ENCODE assay signal across 10 cellular contexts in the genomic region with DNA sequence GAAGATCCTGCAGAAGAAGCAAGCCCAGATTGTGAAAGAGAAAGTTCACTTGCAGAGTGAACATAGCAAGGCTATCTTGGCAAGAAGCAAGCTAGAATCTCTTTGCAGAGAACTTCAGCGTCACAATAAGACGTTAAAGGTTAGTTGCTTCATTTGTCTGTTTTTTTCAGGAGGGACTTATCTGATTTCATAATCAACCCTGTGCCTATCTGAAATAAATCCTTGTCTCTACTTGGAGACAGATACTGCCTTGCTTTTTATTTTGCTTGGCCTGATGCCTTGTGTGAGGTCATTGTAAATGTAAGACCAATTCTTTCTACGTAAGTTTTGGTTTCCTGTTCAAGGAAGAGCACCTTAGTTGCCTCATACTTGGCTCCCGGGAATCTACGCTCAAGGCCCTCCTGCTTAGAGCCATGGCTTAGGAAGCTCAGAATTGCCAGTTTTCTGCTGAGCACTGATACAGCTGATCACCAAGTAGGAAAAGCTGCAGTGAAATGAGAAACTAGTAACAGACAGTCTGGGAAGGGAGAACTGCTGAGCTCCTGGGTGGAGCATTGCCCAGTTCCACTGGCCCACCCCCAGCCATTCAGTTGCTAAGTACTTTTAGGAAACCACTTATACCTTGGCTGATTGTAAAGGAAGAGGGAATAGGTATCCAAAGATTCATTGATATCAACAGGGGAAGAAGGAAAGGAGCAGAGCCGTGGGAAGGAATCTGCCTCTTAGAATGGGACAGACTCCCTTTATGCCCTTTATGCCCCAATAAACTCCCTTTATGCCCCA. TPM values are rescaled to one million over a fixed set of nuclear protein-coding genes. Genes with fewer than 3 reads are reported as not detected.
DNase-seq lines count a peak whose midpoint lies in the region; ATAC-seq and TF ChIP-seq lines count a peak whose summit lies in the region.
"Had no signal": no experiment of that assay in that cellular context is flagged by ENCODE, and none has a peak within 500 bp of the region (broad histone marks: within the 10 kb centered on the region; RNA-seq: fewer than 3 reads in every experiment).

No MANE protein-coding gene starts in this region.

- no peak overlapping the region for H3K4me2 ChIP-seq in osteoblast (ENCODE audit: insufficient read depth, low read length)

- no peaks in the 10 kb centered on the region for H4K20me1 ChIP-seq in osteoblast (ENCODE audit: insufficient read depth, low read length)

- H3K79me2 ChIP-seq in osteoblast (ENCODE audit: insufficient read depth, low read length): no peaks in the 10 kb centered on the region

- peak overlapping the region; percentile 58 for H3K27ac ChIP-seq in osteoblast (ENCODE audit: low read depth, low read length)

- H3K27me3 ChIP-seq in osteoblast (ENCODE audit: insufficient read depth, low read length): no peaks in the 10 kb centered on the region

- peaks cover 18% of the 10 kb centered on the region for H3K36me3 ChIP-seq in osteoblast (ENCODE audit: insufficient read depth, low read length)

- TF ChIP-seq CTCF in AG10803 (conservative IDR thresholded peaks at IDR 0.05; ENCODE audit: low read length) (no peak), osteoblast (IDR thresholded peaks at IDR 0.05; ENCODE audit: extremely low read depth, low read depth, low read length) (no peak)

- H3K4me3 ChIP-seq in AG10803 (ENCODE audit: low read length): no peak overlapping the region
- H3K4me3 ChIP-seq in osteoblast (ENCODE audit: insufficient read depth, low read length): no peak overlapping the region

- no peak overlapping the region for H2AFZ ChIP-seq in osteoblast (ENCODE audit: low read length)

- H3K4me1 ChIP-seq in osteoblast (ENCODE audit: insufficient read depth, low read length): peaks cover 19% of the 10 kb centered on the region

- peak; percentile 50 for ATAC-seq in SK-N-SH treated with all-trans-retinoic acid at 6 μM for 48 hours
- no peak for ATAC-seq in HG02763 (IDR thresholded peaks at IDR 0.05; ENCODE audit: unreplicated experiment)

- DNase-seq in AG10803 (ENCODE audit: low read depth) (peak; percentile 54), fibroblast of peridontal ligament (ENCODE audit: extremely low read depth) (peak; percentile 79), osteoblast (ENCODE audit: insufficient read length, low spot score, missing footprints) (no peak), NCI-H446 (lab: John Stamatoyannopoulos, UW) (no peak), NCI-H1694 (lab: John Stamatoyannopoulos, UW) (no peak)
- DNase-seq in activated CD4-positive, alpha-beta T cell treated with anti-CD3 and anti-CD28 coated beads for 4 hours: no peak
- DNase-seq: CD4-positive, CD25-positive, alpha-beta regulatory T cell; effector CD4-positive, alpha-beta T cell had no signal

- no peaks in the 10 kb centered on the region for H3K9me3 ChIP-seq in osteoblast (ENCODE audit: low read depth, low read length)

TF ChIP-seq in SK-N-SH treated with all-trans-retinoic acid at 6 μM for 48 hours, 23 proteins besides CTCF, POLR2A, EP300 and RAD21:
- TF ChIP-seq SNAI2 (CRISPR knock-in tag; IDR thresholded peaks at IDR 0.05) (no peak), ESRRG (CRISPR knock-in tag; IDR thresholded peaks at IDR 0.05) (no peak), CREB5 (CRISPR knock-in tag; IDR thresholded peaks at IDR 0.05; ENCODE audit: low read depth) (peak; percentile 32; the same call in 1 of the 2 replicates), ZC3H10 (CRISPR knock-in tag; IDR thresholded peaks at IDR 0.05) (peak; percentile 34; the same call in 1 of the 2 replicates), TOX (CRISPR knock-in tag; IDR thresholded peaks at IDR 0.05; ENCODE audit: borderline replicate concordance) (peak; percentile 62; the same call in 1 of the 2 replicates), ISL1 (CRISPR knock-in tag; IDR thresholded peaks at IDR 0.05) (peak; percentile 66), POU6F1 (CRISPR knock-in tag; IDR thresholded peaks at IDR 0.05; ENCODE audit: borderline replicate concordance, low read depth) (no peak), ZNF70 (CRISPR knock-in tag; IDR thresholded peaks at IDR 0.05) (no peak), BACH2 (CRISPR knock-in tag; IDR thresholded peaks at IDR 0.05; ENCODE audit: borderline replicate concordance) (no peak), ARNTL (CRISPR knock-in tag; IDR thresholded peaks at IDR 0.05; ENCODE audit: borderline replicate concordance, low read depth) (no peak), TCF4 (CRISPR knock-in tag; IDR thresholded peaks at IDR 0.05; ENCODE audit: borderline replicate concordance) (no peak), TSHZ2 (CRISPR knock-in tag; IDR thresholded peaks at IDR 0.05) (no peak), ZFP30 (CRISPR knock-in tag; IDR thresholded peaks at IDR 0.05) (no peak), ZNF8 (CRISPR knock-in tag; IDR thresholded peaks at IDR 0.05) (no peak), ZFP3 (CRISPR knock-in tag; IDR thresholded peaks at IDR 0.05) (peak; percentile 76; the same call in 1 of the 2 replicates), GLIS3 (CRISPR knock-in tag; IDR thresholded peaks at IDR 0.05) (no peak), OSR1 (CRISPR knock-in tag; IDR thresholded peaks at IDR 0.05) (no peak), PPARA (CRISPR knock-in tag; IDR thresholded peaks at IDR 0.05; ENCODE audit: borderline replicate concordance) (no peak), RARB (CRISPR knock-in tag; IDR thresholded peaks at IDR 0.05) (no peak), CSDC2 (CRISPR knock-in tag; IDR thresholded peaks at IDR 0.05) (no peak)
- TF ChIP-seq, protein P1, sequence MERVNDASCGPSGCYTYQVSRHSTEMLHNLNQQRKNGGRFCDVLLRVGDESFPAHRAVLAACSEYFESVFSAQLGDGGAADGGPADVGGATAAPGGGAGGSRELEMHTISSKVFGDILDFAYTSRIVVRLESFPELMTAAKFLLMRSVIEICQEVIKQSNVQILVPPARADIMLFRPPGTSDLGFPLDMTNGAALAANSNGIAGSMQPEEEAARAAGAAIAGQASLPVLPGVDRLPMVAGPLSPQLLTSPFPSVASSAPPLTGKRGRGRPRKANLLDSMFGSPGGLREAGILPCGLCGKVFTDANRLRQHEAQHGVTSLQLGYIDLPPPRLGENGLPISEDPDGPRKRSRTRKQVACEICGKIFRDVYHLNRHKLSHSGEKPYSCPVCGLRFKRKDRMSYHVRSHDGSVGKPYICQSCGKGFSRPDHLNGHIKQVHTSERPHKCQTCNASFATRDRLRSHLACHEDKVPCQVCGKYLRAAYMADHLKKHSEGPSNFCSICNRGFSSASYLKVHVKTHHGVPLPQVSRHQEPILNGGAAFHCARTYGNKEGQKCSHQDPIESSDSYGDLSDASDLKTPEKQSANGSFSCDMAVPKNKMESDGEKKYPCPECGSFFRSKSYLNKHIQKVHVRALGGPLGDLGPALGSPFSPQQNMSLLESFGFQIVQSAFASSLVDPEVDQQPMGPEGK (CRISPR knock-in tag; IDR thresholded peaks at IDR 0.05; ENCODE audit: borderline replicate concordance): no peak

RNA-seq across cellular contexts. Expression of gene RBBP7, which starts 41.8 kb away (rescaled TPM):
- total RNA-seq in osteoblast: 69.8 and 87.5 TPM in 2 replicates

RNA-seq across cellular contexts. Expression of gene TXLNG, which starts 42.1 kb away (rescaled TPM):
- 5.1 and 10.3 TPM in 2 replicates for total RNA-seq in osteoblast

Comparison
In these comparisons a context has a peak if more than half of its experiments do, and no peak if none do; other contexts are left out.
1. DNase-seq: peak in AG10803 (single experiment) and fibroblast of peridontal ligament (single experiment); none in osteoblast (single experiment), activated CD4-positive, alpha-beta T cell treated with anti-CD3 and anti-CD28 coated beads for 4 hours (0 of 2), NCI-H446 (0 of 2) and NCI-H1694 (single experiment).